ENCODE assay signal across 25 cellular contexts in the genomic region with DNA sequence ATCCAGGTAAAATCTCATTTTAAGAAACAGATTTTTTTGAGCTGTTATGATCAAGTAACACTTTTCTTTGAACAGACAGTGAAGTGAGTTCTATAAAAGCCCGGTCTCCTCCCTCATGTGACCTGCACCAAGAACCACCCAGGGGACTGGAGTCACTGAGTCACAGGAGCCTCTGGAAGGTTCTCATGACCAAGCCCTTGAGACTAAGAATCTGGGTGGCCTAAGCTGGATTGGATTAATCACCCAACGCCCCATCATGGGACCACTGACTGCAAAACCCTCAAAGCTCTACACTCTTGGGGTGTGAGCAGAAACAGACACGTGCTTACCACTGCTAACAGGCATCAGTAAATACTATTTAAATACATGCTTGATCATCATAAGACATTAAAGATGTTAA. TPM values are rescaled to one million over a fixed set of nuclear protein-coding genes. Genes with fewer than 3 reads are reported as not detected.
DNase-seq lines count a peak whose midpoint lies in the region; ATAC-seq lines count a peak whose summit lies in the region.
"Had no signal": no experiment of that assay in that cellular context is flagged by ENCODE, and none has a peak within 500 bp of the region (broad histone marks: within the 10 kb centered on the region; RNA-seq: fewer than 3 reads in every experiment).

No MANE protein-coding gene starts in this region.

- H3K4me3 Mint-ChIP-seq in activated CD4-positive, alpha-beta T cell treated with anti-CD3 and anti-CD28 coated beads for 36 hours, result no peak overlapping the region
- H3K4me3 Mint-ChIP-seq in activated naive CD8-positive, alpha-beta T cell treated with anti-CD3 and anti-CD28 coated beads, Interleukin-2, amount 50 U/mL, for 24 hours, result no peak overlapping the region
- no peak overlapping the region for H3K4me3 Mint-ChIP-seq in stimulated activated effector memory CD8-positive, alpha-beta T cell treated with anti-CD3 and anti-CD28 coated beads, Interleukin-12 subunit alpha, Interleukin-12 subunit beta, amount 100 ng/mL, for 72 hours
- H3K4me3 Mint-ChIP-seq: activated T-helper 1 cell treated with anti-CD3 and anti-CD28 coated beads, Interleukin-12 subunit alpha, Interleukin-12 subunit beta, Interleukin-2, Interleukin-4 antibody, amounts not matched to agents 30 ng/mL and 10 ng/mL and 1 ng/mL, durations not matched to agents 14 hours and 24 hours and 36 hours; CD4-positive, alpha-beta memory T cell; T-helper 1 cell treated with Interleukin-12 subunit alpha and Interleukin-12 subunit beta and Interleukin-4 antibody, amounts not matched to agents 30 μg/mL and 1 μg/mL, for 36 hours had no signal

- no peaks in the 10 kb centered on the region for H3K27me3 Mint-ChIP-seq in activated CD4-positive, alpha-beta T cell treated with anti-CD3 and anti-CD28 coated beads for 36 hours
- no peaks in the 10 kb centered on the region for H3K27me3 Mint-ChIP-seq in activated naive CD8-positive, alpha-beta T cell treated with anti-CD3 and anti-CD28 coated beads, Interleukin-2, amount 50 U/mL, for 24 hours
- H3K27me3 Mint-ChIP-seq: CD4-positive, alpha-beta memory T cell had no signal

- CTCF ChIA-PET in activated CD4-positive, alpha-beta T cell treated with anti-CD3 and anti-CD28 coated beads for 36 hours (lab: Charles Lee), result interaction anchor here (0.6 to 1.3 kb wide), 2 partner anchors 9 to 315 kb away, joined by 5 to 6 read pairs; no protein-coding TSS in a partner anchor

- intact Hi-C loops in activated CD4-positive, alpha-beta T cell treated with anti-CD3 and anti-CD28 coated beads for 36 hours (cut with DNase I, micrococcal nuclease), result no loop called here
- intact Hi-C loops in cardiac septum (cut with DNase I) (no loop called here), Right ventricle myocardium superior (cut with DNase I) (no loop called here)

- POLR2A ChIA-PET in activated CD4-positive, alpha-beta T cell treated with anti-CD3 and anti-CD28 coated beads for 36 hours (lab: Charles Lee), result no interaction called here

- DNase-seq in activated CD4-positive, alpha-beta T cell treated with anti-CD3 and anti-CD28 coated beads for 36 hours, result no peak
- no peak for DNase-seq in activated CD4-positive, alpha-beta T cell treated with anti-CD3 and anti-CD28 coated beads, Interleukin-2, amount 50 U/mL, for 4 hours
- DNase-seq in cardiac septum (ENCODE audit: low spot score) (peak; percentile 46), Right ventricle myocardium superior (no peak), NCI-H1092 treated with DMSO at 0.1 percent for 48 hours (lab: John Stamatoyannopoulos, UW) (no peak), NCI-H446 (lab: John Stamatoyannopoulos, UW) (no peak)
- DNase-seq in activated naive CD8-positive, alpha-beta T cell treated with anti-CD3 and anti-CD28 coated beads, Interleukin-2, amount 50 U/mL, for 24 hours, result no peak
- no peak for DNase-seq in stimulated activated effector memory CD8-positive, alpha-beta T cell treated with anti-CD3 and anti-CD28 coated beads, Interleukin-12 subunit alpha, Interleukin-12 subunit beta, amount 100 ng/mL, for 72 hours (ENCODE audit: low spot score in 2 of 2)
- DNase-seq: 8988T; amniotic stem cell; CD4-positive, alpha-beta memory T cell; DMS153; effector CD8-positive, alpha-beta T cell; erythroblast; foreskin keratinocyte; mesendoderm; NCI-H1105; NCI-H2029; NCI-H748 treated with DMSO at 0.1 percent for 48 hours; retina; spleen; upper lobe of right lung had no signal

- H3K9me3 Mint-ChIP-seq in activated CD4-positive, alpha-beta T cell treated with anti-CD3 and anti-CD28 coated beads for 36 hours (ENCODE audit: low read depth), result no peaks in the 10 kb centered on the region
- no peaks in the 10 kb centered on the region for H3K9me3 Mint-ChIP-seq in activated naive CD8-positive, alpha-beta T cell treated with anti-CD3 and anti-CD28 coated beads, Interleukin-2, amount 50 U/mL, for 24 hours
- H3K9me3 Mint-ChIP-seq in stimulated activated effector memory CD8-positive, alpha-beta T cell treated with anti-CD3 and anti-CD28 coated beads, Interleukin-12 subunit alpha, Interleukin-12 subunit beta, amount 100 ng/mL, for 72 hours, result no peaks in the 10 kb centered on the region
- H3K9me3 Mint-ChIP-seq: activated T-helper 1 cell treated with anti-CD3 and anti-CD28 coated beads, Interleukin-12 subunit alpha, Interleukin-12 subunit beta, Interleukin-2, Interleukin-4 antibody, amounts not matched to agents 30 ng/mL and 10 ng/mL and 1 ng/mL, durations not matched to agents 14 hours and 24 hours and 36 hours; T-helper 1 cell treated with Interleukin-12 subunit alpha and Interleukin-12 subunit beta and Interleukin-4 antibody, amounts not matched to agents 30 μg/mL and 1 μg/mL, for 36 hours had no signal

- no peaks in the 10 kb centered on the region for H3K4me1 Mint-ChIP-seq in activated CD4-positive, alpha-beta T cell treated with anti-CD3 and anti-CD28 coated beads for 36 hours
- peaks cover 11% of the 10 kb centered on the region for H3K4me1 Mint-ChIP-seq in activated naive CD8-positive, alpha-beta T cell treated with anti-CD3 and anti-CD28 coated beads, Interleukin-2, amount 50 U/mL, for 24 hours
- peaks cover 22% of the 10 kb centered on the region for H3K4me1 Mint-ChIP-seq in stimulated activated effector memory CD8-positive, alpha-beta T cell treated with anti-CD3 and anti-CD28 coated beads, Interleukin-12 subunit alpha, Interleukin-12 subunit beta, amount 100 ng/mL, for 72 hours

- H3K27ac Mint-ChIP-seq in activated CD4-positive, alpha-beta T cell treated with anti-CD3 and anti-CD28 coated beads for 36 hours, result peak overlapping the region; percentile 51
- peak overlapping the region; percentile 64 for H3K27ac Mint-ChIP-seq in activated naive CD8-positive, alpha-beta T cell treated with anti-CD3 and anti-CD28 coated beads, Interleukin-2, amount 50 U/mL, for 24 hours
- H3K27ac Mint-ChIP-seq in stimulated activated effector memory CD8-positive, alpha-beta T cell treated with anti-CD3 and anti-CD28 coated beads, Interleukin-12 subunit alpha, Interleukin-12 subunit beta, amount 100 ng/mL, for 72 hours, result peak overlapping the region; percentile 29
- H3K27ac Mint-ChIP-seq: activated T-helper 1 cell treated with anti-CD3 and anti-CD28 coated beads, Interleukin-12 subunit alpha, Interleukin-12 subunit beta, Interleukin-2, Interleukin-4 antibody, amounts not matched to agents 30 ng/mL and 10 ng/mL and 1 ng/mL, durations not matched to agents 14 hours and 24 hours and 36 hours; T-helper 1 cell treated with Interleukin-12 subunit alpha and Interleukin-12 subunit beta and Interleukin-4 antibody, amounts not matched to agents 30 μg/mL and 1 μg/mL, for 36 hours had no signal

- ATAC-seq in activated CD4-positive, alpha-beta T cell treated with anti-CD3 and anti-CD28 coated beads for 36 hours, result peak; percentile 43
- no peak for ATAC-seq in Right ventricle myocardium superior (ENCODE audit: poor library complexity)
- ATAC-seq in activated naive CD8-positive, alpha-beta T cell treated with anti-CD3 and anti-CD28 coated beads, Interleukin-2, amount 50 U/mL, for 24 hours, result peak; percentile 73
- peak; percentile 63 for ATAC-seq in stimulated activated effector memory CD8-positive, alpha-beta T cell treated with anti-CD3 and anti-CD28 coated beads, Interleukin-12 subunit alpha, Interleukin-12 subunit beta, amount 100 ng/mL, for 72 hours
- ATAC-seq: foreskin keratinocyte, left lung, upper lobe of right lung had no signal

- H3K36me3 Mint-ChIP-seq in activated CD4-positive, alpha-beta T cell treated with anti-CD3 and anti-CD28 coated beads for 36 hours (ENCODE audit: low read depth), result peaks cover 2% of the 10 kb centered on the region
- H3K36me3 Mint-ChIP-seq in activated naive CD8-positive, alpha-beta T cell treated with anti-CD3 and anti-CD28 coated beads, Interleukin-2, amount 50 U/mL, for 24 hours (ENCODE audit: low read depth), result peaks cover 2% of the 10 kb centered on the region
- H3K36me3 Mint-ChIP-seq in stimulated activated effector memory CD8-positive, alpha-beta T cell treated with anti-CD3 and anti-CD28 coated beads, Interleukin-12 subunit alpha, Interleukin-12 subunit beta, amount 100 ng/mL, for 72 hours, result peaks cover 25% of the 10 kb centered on the region

RNA-seq across cellular contexts. Expression of a gene that starts 48.4 kb away (rescaled TPM):
- total RNA-seq in activated CD4-positive, alpha-beta T cell treated with anti-CD3 and anti-CD28 coated beads for 36 hours, result 10 to 100 TPM; 38.6 to 49.9 TPM
- 21.2 TPM for total RNA-seq in cardiac septum
- total RNA-seq in Right ventricle myocardium superior, result 14.2 TPM

RNA-seq across cellular contexts. Expression of a gene that starts 55.7 kb away (rescaled TPM):
- total RNA-seq in activated CD4-positive, alpha-beta T cell treated with anti-CD3 and anti-CD28 coated beads for 36 hours, result 100 to 1,000 TPM; 236 to 256 TPM
- total RNA-seq in cardiac septum (3.2 TPM), Right ventricle myocardium superior (7.1 TPM)

Comparison
In these comparisons a context has a peak if more than half of its experiments do, and no peak if none do; other contexts are left out.
1. RNA of a gene that starts 55.7 kb away (total RNA-seq): 236 to 256 TPM in activated CD4-positive, alpha-beta T cell treated with anti-CD3 and anti-CD28 coated beads for 36 hours; 7.1 TPM in Right ventricle myocardium superior (single experiment) and 3.2 TPM in cardiac septum (single experiment); every median in the first group is over 10 times any median in the second.
2. Peak in every context shown above with its lines, with median percentiles within 50 percentile points of each other: H3K27ac Mint-ChIP-seq.